11 cellular contexts compared by ENCODE assay signal in the genomic region with DNA sequence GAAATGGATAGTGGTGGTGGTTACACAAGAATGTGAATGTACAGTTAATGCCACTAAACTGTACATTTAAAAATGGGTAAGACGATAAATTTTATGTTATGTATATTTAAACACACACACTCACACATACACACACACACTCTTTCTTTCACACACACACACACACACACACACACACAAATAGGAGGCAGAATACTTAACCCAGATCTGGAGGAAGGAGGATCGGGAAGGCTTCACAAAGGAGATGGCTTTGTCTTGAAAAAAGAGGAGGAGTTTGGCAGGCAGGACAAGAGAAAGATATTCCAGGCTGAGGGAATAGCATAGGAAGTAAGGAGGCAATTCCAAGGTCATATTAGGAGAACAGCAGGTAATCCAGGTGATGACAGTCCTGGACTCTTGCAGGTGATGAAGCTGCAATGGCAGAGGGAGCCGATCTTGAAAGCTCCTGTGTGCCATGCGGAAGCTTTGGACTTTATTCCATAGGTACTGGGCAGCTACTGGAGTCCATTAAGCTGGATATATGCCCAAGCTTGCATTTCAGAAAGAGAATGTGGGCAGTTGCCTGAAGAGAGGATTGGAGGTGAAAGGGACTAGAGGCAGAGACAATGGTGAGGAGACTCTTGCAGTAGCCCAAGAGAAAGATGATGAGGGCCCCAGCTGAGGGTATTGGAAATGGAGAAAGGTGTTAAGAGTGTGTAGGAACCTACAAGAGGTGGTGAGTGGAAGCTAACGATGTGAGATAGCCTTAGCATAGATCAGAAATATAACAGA. TPM values are rescaled to one million over a fixed set of nuclear protein-coding genes. Genes with fewer than 3 reads are reported as not detected.
DNase-seq lines count a peak whose midpoint lies in the region; ATAC-seq and TF ChIP-seq lines count a peak whose summit lies in the region.
"Had no signal": no experiment of that assay in that cellular context is flagged by ENCODE, and none has a peak within 500 bp of the region (broad histone marks: within the 10 kb centered on the region; RNA-seq: fewer than 3 reads in every experiment).

No MANE protein-coding gene starts in this region.

- H3K4me3 ChIP-seq in coronary artery, result peak overlapping the region; percentile 56
- peak overlapping the region in 1 of 7 experiments; percentile 19 for H3K4me3 ChIP-seq in skin epidermis
- H3K4me3 ChIP-seq: HAP-1, lung had no signal

- DNase-seq in G401 (ENCODE audit: low spot score) (peak; percentile 65), NCI-H69 (lab: John Stamatoyannopoulos, UW) (peak; percentile 66), coronary artery (ENCODE audit: low spot score) (no peak), SW480 (ENCODE audit: low spot score) (no peak)
- no peak for DNase-seq in NK-92 treated with Interleukin-12 subunit alpha and Interleukin-12 subunit beta, amount 100 ng/mL, for 24 hours (lab: John Stamatoyannopoulos, UW)
- DNase-seq: NCI-H1417 treated with DMSO at 0.1 percent for 48 hours, NCI-H510A treated with DMSO at 0.1 percent for 48 hours had no signal

- H3K27ac ChIP-seq in coronary artery (peak overlapping the region in 1 of 2 donors; percentile 79), skin epidermis (peak overlapping the region in 14 of 21 experiments; percentile 3 to 73 (median 57))

- in situ Hi-C loops in G401 (cut with HindIII; ENCODE audit: low sequenced_read_pairs), result no loop called here

- ATAC-seq in GM18519 (IDR thresholded peaks at IDR 0.05; ENCODE audit: low FRiP score, unreplicated experiment), result no peak

- no peak for TF ChIP-seq CTCF in coronary artery (IDR thresholded peaks at IDR 0.05)

RNA-seq across cellular contexts. Expression of a gene that starts 15.4 kb away (rescaled TPM):
- total RNA-seq in G401 (2014; rRNA removed; shearing (Covaris generic)), result 0.58 and 0.68 TPM in 2 replicates

Comparison
In these comparisons a context has a peak if more than half of its experiments do, and no peak if none do; other contexts are left out.
1. DNase-seq: peak in G401 (single experiment) and NCI-H69 (single experiment); none in coronary artery (single experiment), SW480 (single experiment) and NK-92 treated with Interleukin-12 subunit alpha and Interleukin-12 subunit beta, amount 100 ng/mL, for 24 hours (single experiment).